ENCODE assay signal across 2 cellular contexts in genomic region chr17:30087431-30087830, GRCh38. TPM values are rescaled to one million over a fixed set of nuclear protein-coding genes. Genes with fewer than 3 reads are reported as not detected.
DNase-seq lines count a peak whose midpoint lies in the region; ATAC-seq, FAIRE-seq and TF ChIP-seq lines count a peak whose summit lies in the region.
"Not testable (repeated sequence)": the region's sequence is repeated elsewhere in the genome, so short reads cannot be mapped to it uniquely, and the experiment has no call there.

No MANE protein-coding gene starts in this region.

- not testable (repeated sequence) for FAIRE-seq in K562 (lab: Jason Lieb, UNC)

- in situ Hi-C loops in K562 (cut with MboI), result loop anchor here (10.0 kb wide), 1 partner anchor 283 kb away; no protein-coding TSS in a partner anchor

- DNase-seq in K562 (ENCODE audit: extremely low read depth in 1 of 4, low spot score in 3 of 4), result not testable (repeated sequence)

- H3K4me1 ChIP-seq in HEK293 (ENCODE audit: control insufficient read depth, insufficient read depth, low read length); K562 (replicated peaks in 1 of 2; ENCODE audit: control insufficient read depth in 2 of 2, insufficient read depth in 2 of 2, low read length in 2 of 2): not testable (repeated sequence)

- CTCF ChIA-PET in HEK293 (lab: Yijun Ruan, JAX), result interaction anchor here (1.5 to 1.9 kb wide), 2 partner anchors 66 to 280 kb away, joined by 3 to 6 read pairs; no protein-coding TSS in a partner anchor
- CTCF ChIA-PET in K562 (lab: Yijun Ruan, JAX; ENCODE audit: low intra/inter-chr PET ratio), result not testable (repeated sequence)

- not testable (repeated sequence) for H3K27ac ChIP-seq in HEK293 (ENCODE audit: extremely low read depth, low read depth, low read length); K562 (ENCODE audit: extremely low read depth, low read depth, low read length)

- H3K4me2 ChIP-seq in K562 (ENCODE audit: insufficient read depth, low read length), result not testable (repeated sequence)

- 16% methylated on average over 3 of the region's 3 CpGs for WGBS in K562 (ENCODE audit: insufficient coverage, low coverage, missing lambda C conversion rate)

- not testable (repeated sequence) for H2AFZ ChIP-seq in K562 (ENCODE audit: low read depth, low read length)

- peaks cover 30 to 35% of the 10 kb centered on the region in 2 experiments for H3K27me3 ChIP-seq in K562 (ENCODE audit: control insufficient read depth in 2 of 2, insufficient read depth in 2 of 2, low read length in 2 of 2)

- not testable (repeated sequence) for H3K79me2 ChIP-seq in K562 (ENCODE audit: control insufficient read depth, insufficient read depth, low read length)

- ATAC-seq in K562, result not testable (repeated sequence)

- H3K4me3 ChIP-seq in HEK293 (ENCODE audit: low read depth, low read length); K562: not testable (repeated sequence)

- TF ChIP-seq POLR2A in K562 (conservative IDR thresholded peaks at IDR 0.05), result not testable (repeated sequence)

- H3K9me3 ChIP-seq in HEK293 (ENCODE audit: control insufficient read depth, insufficient read depth, low read depth, low read length); K562 (replicated peaks; ENCODE audit: control insufficient read depth, insufficient read depth, low read depth, low read length): not testable (repeated sequence)

- not testable (repeated sequence) for H3K36me3 ChIP-seq in HEK293 (ENCODE audit: control insufficient read depth in 2 of 2, insufficient read depth in 1 of 2, low read length in 2 of 2); K562 (ENCODE audit: control insufficient read depth, insufficient read depth, low read length)

- POLR2A ChIA-PET in HEK293 (lab: Yijun Ruan, JAX); K562 (lab: Yijun Ruan, JAX): not testable (repeated sequence)

- not testable (repeated sequence) for H3K9me1 ChIP-seq in K562 (ENCODE audit: control insufficient read depth, insufficient read depth, low read length)

- not testable (repeated sequence) for H4K20me1 ChIP-seq in K562 (replicated peaks; ENCODE audit: control insufficient read depth, insufficient read depth, low read length)

- TF ChIP-seq EP300 in K562 (IDR thresholded peaks at IDR 0.05; ENCODE audit: low read length), result not testable (repeated sequence)

- not testable (repeated sequence) for TF ChIP-seq CTCF in HEK293 (tag by site-specific recombination; IDR thresholded peaks at IDR 0.05); K562 (IDR thresholded peaks at IDR 0.05 in 2 of 3, conservative IDR thresholded peaks at IDR 0.05 in 1 of 3; ENCODE audit: insufficient read depth in 2 of 3, low read depth in 1 of 3, low read length in 3 of 3)

- intact Hi-C loops in K562 (cut with micrococcal nuclease), result not testable (repeated sequence)

- TF ChIP-seq RAD21 in K562 (CRISPR knock-in tag; conservative IDR thresholded peaks at IDR 0.05 in 1 of 2, IDR thresholded peaks at IDR 0.05 in 1 of 2), result not testable (repeated sequence)

- BruUV-seq in K562 (replicated peaks; lab: Mats Ljungman, UMichigan), result not testable (repeated sequence)

- H3K9ac ChIP-seq in K562 (ENCODE audit: insufficient read depth in 1 of 2, low read depth in 2 of 2, low read length in 2 of 2), result not testable (repeated sequence)

TF ChIP-seq in HEK293, 187 proteins besides CTCF, POLR2A, EP300 and RAD21:
- peak; percentile 75 for TF ChIP-seq ZNF146 (tag by site-specific recombination; IDR thresholded peaks at IDR 0.05)

TF ChIP-seq in K562, 482 proteins besides CTCF, POLR2A, EP300 and RAD21:
- TF ChIP-seq ZNF146 (CRISPR knock-in tag; IDR thresholded peaks at IDR 0.05; ENCODE audit: unreplicated experiment), result peak; percentile 65
TF ChIP-seq in K562: peak in this region for 1; not testable (repeated sequence) for 481.

RNA-seq across cellular contexts. Expression of gene NSRP1, which starts 29.2 kb away (rescaled TPM):
- total RNA-seq in K562 (2011; cell fraction: chromatin; rRNA removed; ENCODE audit: low replicate concordance), result 40.8 and 58.4 TPM in 2 replicates
- total RNA-seq in K562 (2011; cell fraction: nucleolus; rRNA removed), result 30.5 and 46.5 TPM in 2 replicates
- 75.9 and 147 TPM in 2 replicates for total RNA-seq in K562 (2011; cell fraction: nucleoplasm; rRNA removed)
- total RNA-seq in K562 (2014; rRNA removed), result 18.4 and 18.8 TPM in 2 replicates
- total RNA-seq in K562 (2014; rRNA removed; fragmentation: Illumina TruSeq; extraction: Trizol), result 32.2 and 34.1 TPM in 2 replicates
- total RNA-seq in K562 (2015; rRNA removed; fragmentation: Illumina TruSeq; extraction: Trizol), result 29.0 and 32.7 TPM in 2 replicates
- 19.5 and 20.8 TPM in 2 replicates for total RNA-seq in K562 (2021)
- polyA plus RNA-seq in K562 (2011; rRNA removed), result 8.7 and 19.0 TPM in 2 replicates
- polyA plus RNA-seq in K562 (2011; cell fraction: cytosol; rRNA removed), result 3.3 and 7.0 TPM in 2 replicates
- 9.8 and 17.2 TPM in 2 replicates for polyA plus RNA-seq in K562 (2011; cell fraction: nucleus; rRNA removed)
- polyA plus RNA-seq in K562 (2012), result 28.6 and 33.8 TPM in 2 replicates
- 50.4 and 68.6 TPM in 2 replicates for polyA plus RNA-seq in K562 (2014; fragmentation: Illumina TruSeq; extraction: Trizol)
- 10 to 100 TPM; 52.8 to 54.2 TPM for polyA plus RNA-seq in K562 (2014; fragmentation: Nextera tagmentation; extraction: Ambion mirVana)
- 36.6 and 43.6 TPM in 2 replicates for polyA plus RNA-seq in K562 (2014; rRNA removed)
- 11.7 and 16.7 TPM in 2 replicates for polyA minus RNA-seq in K562 (2011; rRNA and poly(A)+ RNA removed)
- 14.0 and 17.5 TPM in 2 replicates for polyA minus RNA-seq in K562 (2011; cell fraction: cytosol; rRNA and poly(A)+ RNA removed)
- polyA minus RNA-seq in K562 (2011; cell fraction: nucleus; rRNA and poly(A)+ RNA removed), result 13.0 and 20.9 TPM in 2 replicates
